ENCODE assay signal across 8 cellular contexts in the genomic region with DNA sequence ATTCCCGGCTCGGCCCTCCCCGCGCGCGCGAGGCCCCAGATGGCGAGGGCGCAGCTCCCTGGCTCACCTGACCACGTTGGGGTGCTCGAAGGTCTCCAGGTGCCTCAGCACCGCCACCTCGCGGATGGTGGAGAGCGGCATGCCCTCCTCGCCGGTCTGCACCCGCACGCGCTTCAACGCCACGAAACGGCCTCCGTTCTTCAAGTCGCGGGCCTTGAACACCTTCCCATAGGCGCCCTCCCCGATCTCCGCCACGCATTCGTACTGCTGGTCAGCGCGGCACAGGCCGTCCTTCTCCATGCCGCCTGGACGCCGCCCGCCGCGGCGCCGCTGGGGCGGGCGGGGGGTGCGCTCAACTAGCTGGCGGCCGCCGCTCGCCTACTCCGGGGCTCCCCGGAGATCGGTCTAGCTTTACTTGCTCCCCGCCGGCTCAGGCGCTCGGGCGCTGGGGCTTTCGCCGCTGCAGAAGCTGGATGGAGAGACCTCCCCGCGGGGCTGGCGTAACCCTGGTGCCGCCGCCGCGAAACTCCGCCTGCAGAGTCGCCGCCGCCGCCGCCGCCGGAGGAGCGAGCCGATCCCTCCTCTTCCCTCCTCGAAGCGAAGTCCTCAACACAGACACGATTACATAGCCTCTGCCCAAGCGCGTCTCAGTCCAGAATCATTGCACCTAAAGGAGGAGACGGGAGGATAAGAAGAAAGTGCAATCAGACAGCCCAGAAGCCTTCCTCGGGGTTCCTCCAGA.
A peak's percentile ranks its signal among the peaks of the same experiment; 100 is the strongest.
DNase-seq lines count a peak whose midpoint lies in the region; ATAC-seq lines count a peak whose summit lies in the region.

No MANE protein-coding gene starts in this region.

- peak; percentile 84 for DNase-seq in NCI-H2196 (lab: John Stamatoyannopoulos, UW; ENCODE audit: unreplicated experiment)
- DNase-seq in activated CD4-positive, CD25-positive, alpha-beta regulatory T cell treated with anti-CD3 and anti-CD28 coated beads, Interleukin-2, amount 50 U/mL, for 16 hours (ENCODE audit: low read depth, low spot score): peak; percentile 77
- DNase-seq in central memory CD8-positive, alpha-beta T cell (ENCODE audit: low spot score in 2 of 2): peak; percentile 80 to 84
- peak; percentile 89 for DNase-seq in stimulated activated CD4-positive, alpha-beta T cell treated with anti-CD3 and anti-CD28 coated beads, Interleukin-1b, Interleukin-23, amount 100 ng/mL, for 48 hours

- H3K36me3 ChIP-seq in ACC112 (ENCODE audit: insufficient read depth, low read length): peaks cover 9% of the 10 kb centered on the region

- H3K4me1 ChIP-seq in ACC112 (ENCODE audit: control insufficient read depth, insufficient read depth, low read length, unreplicated experiment): peaks cover 33% of the 10 kb centered on the region

- H3K27ac ChIP-seq in ACC112 (ENCODE audit: low read depth, low read length) (peak overlapping the region; percentile 94), layer of hippocampus (ENCODE audit: low read depth, low read length) (peak overlapping the region; percentile 85)

- H3K27me3 ChIP-seq in ACC112 (ENCODE audit: insufficient read depth, low read length): no peaks in the 10 kb centered on the region
- H3K27me3 ChIP-seq in layer of hippocampus (ENCODE audit: control insufficient read depth, insufficient read depth, low read length): no peaks in the 10 kb centered on the region

- H3K36me3 Mint-ChIP-seq in central memory CD8-positive, alpha-beta T cell (ENCODE audit: insufficient read depth): peaks cover 22% of the 10 kb centered on the region

- H3K79me2 ChIP-seq in ACC112 (ENCODE audit: control insufficient read depth, insufficient read depth, low read length, unreplicated experiment): peaks cover 74% of the 10 kb centered on the region

- H2AFZ ChIP-seq in ACC112 (ENCODE audit: low read length, unreplicated experiment): no peak overlapping the region

- H3K27me3 Mint-ChIP-seq in central memory CD8-positive, alpha-beta T cell: no peaks in the 10 kb centered on the region

- peak overlapping the region; percentile 89 for H3K4me3 Mint-ChIP-seq in central memory CD8-positive, alpha-beta T cell

- peak overlapping the region; percentile 93 for H3K27ac Mint-ChIP-seq in central memory CD8-positive, alpha-beta T cell (ENCODE audit: low read depth)

- no peaks in the 10 kb centered on the region for H3K9me3 Mint-ChIP-seq in central memory CD8-positive, alpha-beta T cell

- H3K4me1 Mint-ChIP-seq in central memory CD8-positive, alpha-beta T cell: peaks cover 45% of the 10 kb centered on the region

- ATAC-seq in GM18520 (IDR thresholded peaks at IDR 0.05; ENCODE audit: unreplicated experiment) (peak; percentile 46), HG03060 (IDR thresholded peaks at IDR 0.05; ENCODE audit: low read depth, unreplicated experiment) (peak; percentile 28)
- peak; percentile 77 for ATAC-seq in central memory CD8-positive, alpha-beta T cell (replicated peaks; ENCODE audit: extremely low read depth, poor library complexity, severe bottlenecking)

- peak overlapping the region; percentile 79 for H3K4me3 ChIP-seq in ACC112 (ENCODE audit: low read depth, low read length)

Comparison
In these comparisons a context has a peak if more than half of its experiments do, and no peak if none do; other contexts are left out.
1. Peak in every context shown above with its lines: DNase-seq, ATAC-seq, H3K4me3 ChIP-seq and H3K27ac ChIP-seq.